ENCODE assay signal across 27 cellular contexts in the genomic region with DNA sequence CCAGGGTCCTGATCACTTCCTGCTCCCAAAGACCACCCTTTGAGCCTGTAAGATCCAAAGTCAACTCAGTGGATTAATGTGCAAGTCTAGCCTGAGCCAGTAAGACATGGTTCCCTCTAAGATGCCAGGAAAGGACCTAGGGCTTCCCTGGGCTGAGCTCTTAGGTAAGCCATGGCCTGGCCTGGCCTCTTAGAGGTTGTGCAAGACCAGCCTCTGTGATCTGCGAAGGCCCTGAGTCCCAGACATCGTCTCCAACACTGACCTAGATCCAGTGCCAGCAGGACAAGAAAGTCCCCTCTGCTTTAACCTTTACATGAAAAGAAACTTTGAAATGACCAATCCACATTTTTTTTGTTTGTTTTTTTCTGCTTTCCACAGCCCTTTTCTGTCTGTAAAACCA.
A peak's percentile ranks its signal among the peaks of the same experiment; 100 is the strongest.
DNase-seq lines count a peak whose midpoint lies in the region; ATAC-seq lines count a peak whose summit lies in the region.
"Had no signal": no experiment of that assay in that cellular context is flagged by ENCODE, and none has a peak within 500 bp of the region (broad histone marks: within the 10 kb centered on the region; RNA-seq: fewer than 3 reads in every experiment).

No MANE protein-coding gene starts in this region.

- DNase-seq in HuH-7 (ENCODE audit: low spot score) (peak; percentile 11), SKM-1 (lab: John Stamatoyannopoulos, UW; ENCODE audit: unreplicated experiment) (peak; percentile 44), iris pigment epithelial cell (ENCODE audit: low read depth) (peak; percentile 66), sciatic nerve (ENCODE audit: low spot score) (no peak), middle frontal gyrus (ENCODE audit: extremely low spot score, low spot score) (no peak)
- DNase-seq: activated CD4-positive, alpha-beta memory T cell treated with anti-CD3 and anti-CD28 coated beads, Interleukin-2, amount 10 ng/mL, durations not matched to agents 7 days and 5 days; activated CD4-positive, CD25-positive, alpha-beta regulatory T cell treated with anti-CD3 and anti-CD28 coated beads, Interleukin-2, amount 50 U/mL, for 72 hours; activated CD8-positive, alpha-beta memory T cell treated with anti-CD3 and anti-CD28 coated beads, Interleukin-2, amount 50 U/mL, for 48 hours; CD4-positive, CD25-positive, alpha-beta regulatory T cell; cortex of kidney; foreskin melanocyte; GM23248; Karpas-422; left colon; naive thymus-derived CD8-positive, alpha-beta T cell; NCI-H1092; NCI-H1694 treated with DMSO at 0.1 percent for 48 hours; NCI-H526; retina; stimulated activated CD4-positive, alpha-beta T cell treated with anti-CD3 and anti-CD28 coated beads, Interleukin-12 subunit alpha, Interleukin-12 subunit beta, amount 100 ng/mL, for 4 hours; stimulated activated CD4-positive, alpha-beta T cell treated with anti-CD3 and anti-CD28 coated beads, Interleukin-4, amount 100 ng/mL, for 24 hours; substantia nigra had no signal

- intact Hi-C loops in sciatic nerve (cut with DNase I): no loop called here

- ATAC-seq in sciatic nerve: peak; percentile 18
- ATAC-seq in GM19397 (IDR thresholded peaks at IDR 0.05; ENCODE audit: unreplicated experiment): no peak
- no peak for ATAC-seq in GM19452 (IDR thresholded peaks at IDR 0.05; ENCODE audit: unreplicated experiment)
- ATAC-seq: activated naive CD4-positive, alpha-beta T cell treated with anti-CD3 and anti-CD28 coated beads, Interleukin-2, amount 50 U/mL, for 72 hours; GM12878; left colon; naive thymus-derived CD8-positive, alpha-beta T cell; stimulated activated effector memory CD8-positive, alpha-beta T cell treated with anti-CD3 and anti-CD28 coated beads, Interleukin-12 subunit alpha, Interleukin-12 subunit beta, amount 100 ng/mL, for 72 hours had no signal

Comparison
In these comparisons a context has a peak if more than half of its experiments do, and no peak if none do; other contexts are left out.
1. DNase-seq: peak in HuH-7 (single experiment), SKM-1 (single experiment) and iris pigment epithelial cell (single experiment); none in sciatic nerve (single experiment) and middle frontal gyrus (single experiment).